In genomic region chr6:108874470-108875160, GRCh38 we compare ENCODE assay signal across 8 cellular contexts. TPM values are rescaled to one million over a fixed set of nuclear protein-coding genes. Genes with fewer than 3 reads are reported as not detected.
A peak's percentile ranks its signal among the peaks of the same experiment; 100 is the strongest.
DNase-seq lines count a peak whose midpoint lies in the region; ATAC-seq and TF ChIP-seq lines count a peak whose summit lies in the region.

No MANE protein-coding gene starts in this region.

- H3K4me1 ChIP-seq in esophagus squamous epithelium = peaks cover 0 to 33% (median 4%) of the 10 kb centered on the region in 3 donors
- peaks cover 3 to 18% of the 10 kb centered on the region in 2 donors for H3K4me1 ChIP-seq in neuronal stem cell (ENCODE audit: control insufficient read depth in 2 of 2, insufficient read depth in 1 of 2, low read depth in 1 of 2, low read length in 2 of 2)

- intact Hi-C loops in esophagus squamous epithelium (cut with DNase I) = no loop called here

- H2BK5ac ChIP-seq in neuronal stem cell (ENCODE audit: low read length) = no peak overlapping the region

- H2BK12ac ChIP-seq in neuronal stem cell (ENCODE audit: low read length) = no peak overlapping the region

- H3K36me3 ChIP-seq in esophagus squamous epithelium (peaks cover 0 to 5% (median 0%) of the 10 kb centered on the region in 3 donors), neuronal stem cell (replicated peaks in 1 of 2; ENCODE audit: control insufficient read depth in 2 of 2, insufficient read depth in 2 of 2, low read length in 2 of 2) (peaks cover 5% of the 10 kb centered on the region in 2 donors)

- H2BK120ac ChIP-seq in neuronal stem cell (ENCODE audit: low read depth, low read length) = no peak overlapping the region

- TF ChIP-seq POLR2A in esophagus squamous epithelium (IDR thresholded peaks at IDR 0.05) = no peak

- ATAC-seq in GM19035 (IDR thresholded peaks at IDR 0.05; ENCODE audit: unreplicated experiment) (peak; percentile 89), HG03045 (IDR thresholded peaks at IDR 0.05; ENCODE audit: unreplicated experiment) (peak; percentile 86), SK-N-SH treated with all-trans-retinoic acid at 6 μM for 48 hours (no peak)

- no peaks in the 10 kb centered on the region for H3K27me3 ChIP-seq in esophagus squamous epithelium
- H3K27me3 ChIP-seq in neuronal stem cell (ENCODE audit: control insufficient read depth in 3 of 3, insufficient read depth in 3 of 3, low read depth in 1 of 3, low read length in 3 of 3) = peaks cover 0 to 2% (median 0%) of the 10 kb centered on the region in 3 experiments

- no peak for TF ChIP-seq CTCF in esophagus squamous epithelium (IDR thresholded peaks at IDR 0.05)

- H2BK15ac ChIP-seq in neuronal stem cell (ENCODE audit: low read length) = no peak overlapping the region

- no peak overlapping the region for H4K8ac ChIP-seq in neuronal stem cell (ENCODE audit: low read depth, low read length)

- H4K91ac ChIP-seq in neuronal stem cell (ENCODE audit: low read depth, low read length, poor library complexity) = no peak overlapping the region

- H3K4me3 ChIP-seq in esophagus squamous epithelium = no peak overlapping the region
- no peak overlapping the region for H3K4me3 ChIP-seq in neuronal stem cell (ENCODE audit: low read length in 2 of 2)

- H3K18ac ChIP-seq in neuronal stem cell (ENCODE audit: low read length) = no peak overlapping the region

- H2AFZ ChIP-seq in neuronal stem cell (ENCODE audit: low read length) = no peak overlapping the region

- H3K9ac ChIP-seq in neuronal stem cell (ENCODE audit: low read depth, low read length, poor library complexity) = no peak overlapping the region

- H3K4ac ChIP-seq in neuronal stem cell (ENCODE audit: low read length) = no peak overlapping the region

- H3K4me2 ChIP-seq in neuronal stem cell (ENCODE audit: insufficient read depth, low read length, poor library complexity, severe bottlenecking) = no peak overlapping the region

- no peaks in the 10 kb centered on the region for H3K9me3 ChIP-seq in esophagus squamous epithelium
- H3K9me3 ChIP-seq in neuronal stem cell (replicated peaks in 1 of 2; ENCODE audit: control insufficient read depth in 2 of 2, insufficient read depth in 1 of 2, low read depth in 1 of 2, low read length in 2 of 2) = no peaks in the 10 kb centered on the region

- H2AK5ac ChIP-seq in neuronal stem cell (ENCODE audit: low read depth, low read length) = no peak overlapping the region

- no peak overlapping the region for H3K14ac ChIP-seq in neuronal stem cell (ENCODE audit: low read length)

- H3K79me1 ChIP-seq in neuronal stem cell (ENCODE audit: low read depth, low read length) = no peaks in the 10 kb centered on the region

- DNase-seq in activated CD4-positive, CD25-positive, alpha-beta regulatory T cell treated with anti-CD3 and anti-CD28 coated beads, Interleukin-2, amount 50 U/mL, for 72 hours = peak; percentile 48
- DNase-seq in esophagus squamous epithelium (lab: John Stamatoyannopoulos, UW) = no peak
- peak; percentile 42 to 49 for DNase-seq in stimulated activated CD8-positive, alpha-beta memory T cell treated with anti-CD3 and anti-CD28 coated beads, Interleukin-15, amount 100 ng/mL, for 48 hours (ENCODE audit: low read depth in 2 of 2)
- no peak for DNase-seq in germinal center (ENCODE audit: low spot score)
- DNase-seq in neuronal stem cell (ENCODE audit: low spot score) = no peak

- WGBS in esophagus squamous epithelium, 2 donors = 66 to 82% methylated on average over 5 of the region's 5 CpGs
- WGBS in neuronal stem cell (ENCODE audit: extremely low coverage in 2 of 2, insufficient read length in 2 of 2, insufficient replicate concordance in 1 of 2), 2 donors = 100% methylated on average over 1 of the region's 5 CpGs; no CpG with 5 or more reads in 1 of the 2 donors

- no peak overlapping the region for H3K23ac ChIP-seq in neuronal stem cell (ENCODE audit: low read depth, low read length, poor library complexity)

- peak overlapping the region in 3 of 4 donors; percentile 61 to 86 (median 69) for H3K27ac ChIP-seq in esophagus squamous epithelium
- H3K27ac ChIP-seq in neuronal stem cell (replicated peaks; ENCODE audit: low read length) = no peak overlapping the region

TF ChIP-seq in SK-N-SH treated with all-trans-retinoic acid at 6 μM for 48 hours, 23 proteins besides CTCF, POLR2A, EP300 and RAD21:
- no peak for TF ChIP-seq GLIS3 (CRISPR knock-in tag; IDR thresholded peaks at IDR 0.05)
- no peak for TF ChIP-seq ZFP3 (CRISPR knock-in tag; IDR thresholded peaks at IDR 0.05)
- no peak for TF ChIP-seq ZC3H10 (CRISPR knock-in tag; IDR thresholded peaks at IDR 0.05)
- no peak for TF ChIP-seq BACH2 (CRISPR knock-in tag; IDR thresholded peaks at IDR 0.05; ENCODE audit: borderline replicate concordance)
- no peak for TF ChIP-seq ESRRG (CRISPR knock-in tag; IDR thresholded peaks at IDR 0.05)
- no peak for TF ChIP-seq POU6F1 (CRISPR knock-in tag; IDR thresholded peaks at IDR 0.05; ENCODE audit: borderline replicate concordance, low read depth)
- TF ChIP-seq CSRNP3 (CRISPR knock-in tag; IDR thresholded peaks at IDR 0.05) = no peak

RNA-seq across cellular contexts. Expression of gene ARMC2, which starts 26.4 kb away (rescaled TPM):
- 1 to 10 TPM in 2 of 4 donors, under 1 TPM in 2; 0.27 to 4.1 (median 1.2) TPM for total RNA-seq in esophagus squamous epithelium
- polyA plus RNA-seq in neuronal stem cell (2013, experiment 1 of 2) = 5.5 TPM
- polyA plus RNA-seq in neuronal stem cell (2013, experiment 2 of 2) = 6.1 TPM

Comparison
In these comparisons a context has a peak if more than half of its experiments do, and no peak if none do; other contexts are left out.
1. DNase-seq: peak in activated CD4-positive, CD25-positive, alpha-beta regulatory T cell treated with anti-CD3 and anti-CD28 coated beads, Interleukin-2, amount 50 U/mL, for 72 hours (single experiment) and stimulated activated CD8-positive, alpha-beta memory T cell treated with anti-CD3 and anti-CD28 coated beads, Interleukin-15, amount 100 ng/mL, for 48 hours (2 of 2); none in esophagus squamous epithelium (single experiment), germinal center (single experiment) and neuronal stem cell (single experiment).